8 cellular contexts compared by ENCODE assay signal in genomic region chr2:189440644-189440946, GRCh38. TPM values are rescaled to one million over a fixed set of nuclear protein-coding genes. Genes with fewer than 3 reads are reported as not detected.
DNase-seq lines count a peak whose midpoint lies in the region; ATAC-seq and TF ChIP-seq lines count a peak whose summit lies in the region.

No MANE protein-coding gene starts in this region.

- H3K27me3 ChIP-seq in AG04450 (ENCODE audit: control insufficient read depth, insufficient read depth, low read length), result no peaks in the 10 kb centered on the region
- no peaks in the 10 kb centered on the region for H3K27me3 ChIP-seq in mucosa of rectum (ENCODE audit: control insufficient read depth in 2 of 2, insufficient read depth in 2 of 2, low read length in 2 of 2)

- POLR2A ChIA-PET in AG04450 (lab: Yijun Ruan, JAX), result interaction anchor here (0.6 to 1.5 kb wide), 3 partner anchors 13 to 231 kb away, joined by 3 to 5 read pairs (median 3); partner anchors contain the start of gene SLC40A1

- peak overlapping the region; percentile 87 for H3K27ac ChIP-seq in AG04450 (ENCODE audit: low read depth, low read length)
- H3K27ac ChIP-seq in mucosa of rectum (ENCODE audit: low read depth in 2 of 2, low read length in 2 of 2), result peak overlapping the region; percentile 93 to 96

- no peaks in the 10 kb centered on the region for H3K36me3 ChIP-seq in mucosa of rectum (ENCODE audit: control insufficient read depth in 2 of 2, insufficient read depth in 2 of 2, low read length in 2 of 2)

- H3K9me3 ChIP-seq in AG04450 (ENCODE audit: control insufficient read depth, insufficient read depth, low read length) (no peaks in the 10 kb centered on the region), mucosa of rectum (ENCODE audit: control insufficient read depth in 2 of 2, low read length in 2 of 2) (no peaks in the 10 kb centered on the region)

- peaks cover 3 to 7% of the 10 kb centered on the region in 2 donors for H3K4me1 ChIP-seq in mucosa of rectum (ENCODE audit: control insufficient read depth in 2 of 2, insufficient read depth in 2 of 2, low read length in 2 of 2)

- H3K9ac ChIP-seq in mucosa of rectum (ENCODE audit: low read depth in 1 of 2, low read length in 2 of 2), result peak overlapping the region; percentile 90 to 97

- ATAC-seq in GM21367 (IDR thresholded peaks at IDR 0.05; ENCODE audit: unreplicated experiment), result peak; percentile 22
- peak; percentile 17 for ATAC-seq in HG03571 (IDR thresholded peaks at IDR 0.05; ENCODE audit: unreplicated experiment)

- no peak for TF ChIP-seq CTCF in AG04450 (IDR thresholded peaks at IDR 0.05; ENCODE audit: low read depth, low read length)
- TF ChIP-seq CTCF in choroid plexus epithelial cell (conservative IDR thresholded peaks at IDR 0.05; ENCODE audit: low read depth, low read length), result no peak

- CTCF ChIA-PET in AG04450 (lab: Charles Lee), result interaction anchor here (0.8 to 1.6 kb wide), 3 partner anchors 220 to 346 kb away, joined by 3 to 4 read pairs (median 4); no protein-coding TSS in a partner anchor

- DNase-seq in AG04450 (ENCODE audit: low read depth, low spot score), result no peak
- DNase-seq in choroid plexus epithelial cell (ENCODE audit: low read depth), result no peak
- no peak for DNase-seq in NCI-H2081 treated with DMSO at 0.1 percent for 48 hours (lab: John Stamatoyannopoulos, UW)
- no peak for DNase-seq in MV-4-11 (lab: John Stamatoyannopoulos, UW)
- no peak for DNase-seq in stimulated activated CD8-positive, alpha-beta memory T cell treated with anti-CD3 and anti-CD28 coated beads, Interleukin-4, amount 100 ng/mL, for 48 hours

- H3K4me3 ChIP-seq in AG04450 (ENCODE audit: low read depth, low read length) (peak overlapping the region; percentile 81), choroid plexus epithelial cell (ENCODE audit: low read depth, low read length) (peak overlapping the region; percentile 84), mucosa of rectum (ENCODE audit: low read length in 2 of 2) (peak overlapping the region; percentile 92 to 98)

RNA-seq across cellular contexts. Expression of gene WDR75, which starts 0.7 kb away (rescaled TPM):
- polyA plus RNA-seq in AG04450 (2011; rRNA removed), result 28.2 and 48.0 TPM in 2 replicates
- polyA minus RNA-seq in AG04450 (2011; rRNA and poly(A)+ RNA removed), result 55.9 and 65.6 TPM in 2 replicates
